ENCODE assay signal across 8 cellular contexts in genomic region chr16:87550510-87550961, GRCh38. TPM values are rescaled to one million over a fixed set of nuclear protein-coding genes. Genes with fewer than 3 reads are reported as not detected.
DNase-seq lines count a peak whose midpoint lies in the region; ATAC-seq and TF ChIP-seq lines count a peak whose summit lies in the region.

No MANE protein-coding gene starts in this region.

- CTCF ChIA-PET in CD4-positive, alpha-beta memory T cell (lab: Charles Lee; ENCODE audit: partially characterized antibody): interaction anchor here (0.9 to 4.2 kb wide), 4 partner anchors 8 to 218 kb away, joined by 3 to 27 read pairs (median 7); partner anchors contain the start of gene KLHDC4

- H3K36me3 Mint-ChIP-seq in CD4-positive, alpha-beta memory T cell: no peaks in the 10 kb centered on the region
- H3K36me3 Mint-ChIP-seq in activated T-cell treated with anti-CD3 and anti-CD28 coated beads, Interleukin-2, amount 50 U/mL, for 4 hours (ENCODE audit: insufficient read depth): no peaks in the 10 kb centered on the region

- H4K20me1 ChIP-seq in MM.1S (ENCODE audit: insufficient read depth, low read length): no peaks in the 10 kb centered on the region

- H3F3A ChIP-seq in MM.1S (ENCODE audit: insufficient read depth, low read length): no peaks in the 10 kb centered on the region

- no peak overlapping the region for H3K9ac ChIP-seq in MM.1S (ENCODE audit: low read length)

- H3K9me3 ChIP-seq in CD4-positive, alpha-beta memory T cell (ENCODE audit: control insufficient read depth in 1 of 2, low read length in 2 of 2): no peaks in the 10 kb centered on the region
- H3K9me3 ChIP-seq in MM.1S (replicated peaks; ENCODE audit: insufficient read depth, low read length) (no peaks in the 10 kb centered on the region), sigmoid colon (peaks cover 0 to 7% (median 3%) of the 10 kb centered on the region in 4 donors)

- WGBS in sigmoid colon, 2 donors: 48 to 54% methylated on average over 28 of the region's 28 CpGs

- no peak overlapping the region for H3K27ac Mint-ChIP-seq in CD4-positive, alpha-beta memory T cell

- peaks cover 0 to 5% (median 1%) of the 10 kb centered on the region in 4 donors for H3K4me1 Mint-ChIP-seq in CD4-positive, alpha-beta memory T cell
- H3K4me1 Mint-ChIP-seq in activated T-cell treated with anti-CD3 and anti-CD28 coated beads, Interleukin-2, amount 50 U/mL, for 4 hours (ENCODE audit: low read depth): peaks cover 5% of the 10 kb centered on the region

- TF ChIP-seq CTCF in MM.1S (IDR thresholded peaks at IDR 0.05; ENCODE audit: low read length): peak; percentile 69
- peak; percentile 83 for TF ChIP-seq CTCF in fibroblast of villous mesenchyme (IDR thresholded peaks at IDR 0.05; ENCODE audit: insufficient read depth, low read depth, low read length)
- peak; percentile 51 to 93 (median 72) for TF ChIP-seq CTCF in sigmoid colon (IDR thresholded peaks at IDR 0.05)

- POLR2A ChIA-PET in CD4-positive, alpha-beta memory T cell (lab: Charles Lee; ENCODE audit: partially characterized antibody): no interaction called here

- DNase-seq in CD4-positive, alpha-beta memory T cell: peak in 4 of 5 donors; percentile 37 to 55 (median 46)
- DNase-seq in MM.1S: no peak
- peak; percentile 59 for DNase-seq in activated T-cell treated with anti-CD3 and anti-CD28 coated beads, Interleukin-2, amount 50 U/mL, for 4 hours
- DNase-seq in fibroblast of villous mesenchyme (ENCODE audit: low read depth): no peak
- DNase-seq in sigmoid colon: no peak
- DNase-seq in kidney glomerular epithelial cell (lab: John Stamatoyannopoulos, UW): no peak

- TF ChIP-seq POLR2A in sigmoid colon (IDR thresholded peaks at IDR 0.05): no peak

- intact Hi-C loops in CD4-positive, alpha-beta memory T cell (cut with micrococcal nuclease): no loop called here
- intact Hi-C loops in sigmoid colon (cut with DNase I): loop anchor here (2.0 to 10.0 kb wide), 2 partner anchors 86 to 236 kb away; partner anchors contain the start of gene C16orf95

- H3K9me2 ChIP-seq in MM.1S (replicated peaks; ENCODE audit: insufficient read depth, low read length): no peaks in the 10 kb centered on the region

- H3K4me3 ChIP-seq in CD4-positive, alpha-beta memory T cell (ENCODE audit: low read length in 2 of 2): no peak overlapping the region
- H3K4me3 ChIP-seq in MM.1S (ENCODE audit: low read length) (no peak overlapping the region), fibroblast of villous mesenchyme (ENCODE audit: low read depth, low read length) (no peak overlapping the region), sigmoid colon (no peak overlapping the region)

- no peaks in the 10 kb centered on the region for H3K4me1 ChIP-seq in CD4-positive, alpha-beta memory T cell (ENCODE audit: insufficient read depth, low read length)
- H3K4me1 ChIP-seq in MM.1S (ENCODE audit: low read length): no peaks in the 10 kb centered on the region
- peaks cover 0 to 4% (median 0%) of the 10 kb centered on the region in 4 donors for H3K4me1 ChIP-seq in sigmoid colon

- no peaks in the 10 kb centered on the region for H3K27me3 ChIP-seq in CD4-positive, alpha-beta memory T cell (ENCODE audit: insufficient read depth, low read length)
- H3K27me3 ChIP-seq in MM.1S (replicated peaks; ENCODE audit: insufficient read depth, low read length) (peaks cover 38% of the 10 kb centered on the region), sigmoid colon (peaks cover 0 to 7% (median 0%) of the 10 kb centered on the region in 3 donors)

- no peaks in the 10 kb centered on the region for H3K79me2 ChIP-seq in MM.1S (ENCODE audit: low read length)

- no peak overlapping the region for H3K4me3 Mint-ChIP-seq in CD4-positive, alpha-beta memory T cell
- H3K4me3 Mint-ChIP-seq in activated T-cell treated with anti-CD3 and anti-CD28 coated beads, Interleukin-2, amount 50 U/mL, for 4 hours: no peak overlapping the region

- peaks cover 9 to 12% of the 10 kb centered on the region in 2 donors for H3K27me3 Mint-ChIP-seq in CD4-positive, alpha-beta memory T cell
- peaks cover 20% of the 10 kb centered on the region for H3K27me3 Mint-ChIP-seq in activated T-cell treated with anti-CD3 and anti-CD28 coated beads, Interleukin-2, amount 50 U/mL, for 4 hours (ENCODE audit: low read depth)

- H2AFZ ChIP-seq in MM.1S (ENCODE audit: low read length): no peak overlapping the region

- peak; percentile 57 to 58 for ATAC-seq in activated T-cell treated with anti-CD3 and anti-CD28 coated beads, Interleukin-2, amount 50 U/mL, for 4 hours
- no peak for ATAC-seq in HG02840 (IDR thresholded peaks at IDR 0.05; ENCODE audit: low FRiP score, unreplicated experiment)
- ATAC-seq in GM19467 (IDR thresholded peaks at IDR 0.05; ENCODE audit: unreplicated experiment): no peak

- H3K9me3 Mint-ChIP-seq in CD4-positive, alpha-beta memory T cell: peaks cover 0 to 11% (median 0%) of the 10 kb centered on the region in 8 donors
- H3K9me3 Mint-ChIP-seq in activated T-cell treated with anti-CD3 and anti-CD28 coated beads, Interleukin-2, amount 50 U/mL, for 4 hours: peaks cover 4% of the 10 kb centered on the region

- no peak overlapping the region for H3K27ac ChIP-seq in CD4-positive, alpha-beta memory T cell (ENCODE audit: low read depth, low read length)
- H3K27ac ChIP-seq in MM.1S (ENCODE audit: low read length) (no peak overlapping the region), sigmoid colon (no peak overlapping the region)

- no peak overlapping the region for H3K4me2 ChIP-seq in MM.1S (ENCODE audit: low read depth, low read length)

- no peak for TF ChIP-seq EP300 in sigmoid colon (IDR thresholded peaks at IDR 0.05)

- no peaks in the 10 kb centered on the region for H3K36me3 ChIP-seq in CD4-positive, alpha-beta memory T cell (ENCODE audit: insufficient read depth, low read length)
- H3K36me3 ChIP-seq in MM.1S (replicated peaks; ENCODE audit: insufficient read depth, low read length) (no peaks in the 10 kb centered on the region), sigmoid colon (no peaks in the 10 kb centered on the region)

RNA-seq across cellular contexts. Expression of gene JPH3, which starts 51.8 kb away (rescaled TPM):
- under 1 TPM in 1 of 2 experiments, not detected in 1; 0.09 TPM for total RNA-seq in CD4-positive, alpha-beta memory T cell
- not detected for polyA plus RNA-seq in CD4-positive, alpha-beta memory T cell
- total RNA-seq in activated T-cell treated with anti-CD3 and anti-CD28 coated beads, Interleukin-2, amount 50 U/mL, for 4 hours: not detected
- total RNA-seq in fibroblast of villous mesenchyme (not detected in 2 replicates), sigmoid colon (1 to 10 TPM in 2 of 4 donors, under 1 TPM in 2; 0.16 to 1.4 (median 0.81) TPM)
- polyA plus RNA-seq in sigmoid colon: under 1 TPM in 2 of 3 donors, not detected in 1; under 0.01 to 0.90 TPM

RNA-seq across cellular contexts. Expression of gene ZCCHC14, which starts 57.7 kb away (rescaled TPM):
- total RNA-seq in CD4-positive, alpha-beta memory T cell: 10 to 100 TPM; 22.7 to 25.1 TPM
- polyA plus RNA-seq in CD4-positive, alpha-beta memory T cell: 1 to 10 TPM in 1 of 2 donors, under 1 TPM in 1; 0.21 to 1.1 TPM
- total RNA-seq in activated T-cell treated with anti-CD3 and anti-CD28 coated beads, Interleukin-2, amount 50 U/mL, for 4 hours: 10 to 100 TPM; 14.7 to 18.0 (median 15.9) TPM
- total RNA-seq in fibroblast of villous mesenchyme: 8.2 and 13.2 TPM in 2 replicates
- 10 to 100 TPM; 11.4 to 23.8 (median 15.2) TPM for total RNA-seq in sigmoid colon
- polyA plus RNA-seq in sigmoid colon: 10 to 100 TPM in 1 of 3 donors, 1 to 10 TPM in 2; 6.0 to 11.8 (median 7.2) TPM

Comparison
In these comparisons a context has a peak if more than half of its experiments do, and no peak if none do; other contexts are left out.
1. DNase-seq: peak in CD4-positive, alpha-beta memory T cell (4 of 5) and activated T-cell treated with anti-CD3 and anti-CD28 coated beads, Interleukin-2, amount 50 U/mL, for 4 hours (single experiment); none in MM.1S (single experiment), fibroblast of villous mesenchyme (single experiment), sigmoid colon (single experiment) and kidney glomerular epithelial cell (single experiment).
2. ATAC-seq: peak in activated T-cell treated with anti-CD3 and anti-CD28 coated beads, Interleukin-2, amount 50 U/mL, for 4 hours (2 of 2); none in HG02840 (single experiment) and GM19467 (single experiment).
3. Peak in every context shown above with its lines, with median percentiles within 50 percentile points of each other: CTCF ChIP-seq.